8 cellular contexts compared by ENCODE assay signal in genomic region chr19:43668406-43669158, GRCh38. TPM values are rescaled to one million over a fixed set of nuclear protein-coding genes. Genes with fewer than 3 reads are reported as not detected.
DNase-seq lines count a peak whose midpoint lies in the region; ATAC-seq, FAIRE-seq and TF ChIP-seq lines count a peak whose summit lies in the region.

No MANE protein-coding gene starts in this region.

- peak overlapping the region; percentile 89 for H3K9ac ChIP-seq in fibroblast of lung (ENCODE audit: insufficient read depth, low read length)

- peaks cover 38% of the 10 kb centered on the region for H3K79me2 ChIP-seq in fibroblast of lung (ENCODE audit: control insufficient read depth, insufficient read depth, low read length)

- no peak overlapping the region for H2AFZ ChIP-seq in fibroblast of lung (ENCODE audit: low read length)

- no peak for TF ChIP-seq CTCF in fibroblast of lung (conservative IDR thresholded peaks at IDR 0.05 in 1 of 2, IDR thresholded peaks at IDR 0.05 in 1 of 2; ENCODE audit: low read depth in 1 of 2, low read length in 2 of 2)

- H4K20me1 ChIP-seq in fibroblast of lung (ENCODE audit: control insufficient read depth, extremely low read depth, insufficient read depth, low read length) = no peaks in the 10 kb centered on the region

- H3K9me3 ChIP-seq in fibroblast of lung (ENCODE audit: control insufficient read depth, insufficient read depth, low read depth, low read length) = no peaks in the 10 kb centered on the region
- H3K9me3 ChIP-seq in naive thymus-derived CD4-positive, alpha-beta T cell (ENCODE audit: control insufficient read depth in 2 of 3, low read length in 3 of 3) = no peaks in the 10 kb centered on the region

- no peaks in the 10 kb centered on the region for H3K27me3 ChIP-seq in fibroblast of lung (ENCODE audit: control insufficient read depth, insufficient read depth, low read length)
- no peaks in the 10 kb centered on the region for H3K27me3 ChIP-seq in naive thymus-derived CD4-positive, alpha-beta T cell (ENCODE audit: control insufficient read depth in 2 of 2, insufficient read depth in 2 of 2, low read length in 2 of 2)

- H3K27me3 Mint-ChIP-seq in activated T-helper 17 cell treated with anti-CD3 and anti-CD28 coated beads, Interleukin-2, amount 50 U/mL, for 72 hours = no peaks in the 10 kb centered on the region
- H3K27me3 Mint-ChIP-seq in naive thymus-derived CD4-positive, alpha-beta T cell = peaks cover 0 to 8% (median 0%) of the 10 kb centered on the region in 5 donors
- H3K27me3 Mint-ChIP-seq in stimulated activated memory B cell treated with anti-CD40 and anti-IgM and Interleukin-4, amounts not matched to agents 10 μg/mL and 1 μg/mL and 100 μg/mL, for 72 hours = peaks cover 41% of the 10 kb centered on the region

- peak overlapping the region; percentile 72 for H3K4me2 ChIP-seq in fibroblast of lung (ENCODE audit: extremely low read depth, insufficient read depth, low read length)

- DNase-seq in DMS153 treated with DMSO at 0.1 percent for 48 hours (lab: John Stamatoyannopoulos, UW; ENCODE audit: unreplicated experiment) (peak; percentile 100), RCC 7860 (ENCODE audit: low spot score) (peak; percentile 97), fibroblast of lung (ENCODE audit: low read depth in 2 of 2) (peak; percentile 98 to 100)
- DNase-seq in Jurkat, Clone E6-1 (ENCODE audit: low read depth, low spot score) = peak; percentile 99
- peak; percentile 82 to 98 (median 95) for DNase-seq in naive thymus-derived CD4-positive, alpha-beta T cell

- intact Hi-C loops in naive thymus-derived CD4-positive, alpha-beta T cell (cut with micrococcal nuclease) = loop anchor here (1.0 to 5.0 kb wide), 16 partner anchors 28 to 1102 kb away; partner anchors contain the start of genes IRGQ (in 2 of the 2), PHLDB3 (in 2 of the 2), SMG9 (in 2 of the 2) and ZNF576 (in 2 of the 2)

- CTCF ChIA-PET in naive thymus-derived CD4-positive, alpha-beta T cell (lab: Charles Lee) = interaction anchor here (0.5 to 1.9 kb wide), 8 partner anchors 35 to 170 kb away, joined by 3 to 6 read pairs (median 4); no protein-coding TSS in a partner anchor

- ATAC-seq in GM21717 (IDR thresholded peaks at IDR 0.05; ENCODE audit: unreplicated experiment) = peak; percentile 79
- ATAC-seq in activated T-helper 17 cell treated with anti-CD3 and anti-CD28 coated beads, Interleukin-2, amount 50 U/mL, for 72 hours (replicated peaks) = peak; percentile 87
- peak; percentile 90 for ATAC-seq in naive thymus-derived CD4-positive, alpha-beta T cell
- peak; percentile 90 for ATAC-seq in stimulated activated memory B cell treated with anti-CD40 and anti-IgM and Interleukin-4, amounts not matched to agents 10 μg/mL and 1 μg/mL and 100 μg/mL, for 72 hours

- H3K4me1 Mint-ChIP-seq in activated T-helper 17 cell treated with anti-CD3 and anti-CD28 coated beads, Interleukin-2, amount 50 U/mL, for 72 hours = peaks cover 36% of the 10 kb centered on the region
- H3K4me1 Mint-ChIP-seq in naive thymus-derived CD4-positive, alpha-beta T cell = peaks cover 37 to 55% (median 45%) of the 10 kb centered on the region in 7 donors
- peaks cover 38% of the 10 kb centered on the region for H3K4me1 Mint-ChIP-seq in stimulated activated memory B cell treated with anti-CD40 and anti-IgM and Interleukin-4, amounts not matched to agents 10 μg/mL and 1 μg/mL and 100 μg/mL, for 72 hours

- POLR2A ChIA-PET in naive thymus-derived CD4-positive, alpha-beta T cell (lab: Charles Lee) = interaction anchor here (0.5 to 1.7 kb wide), 14 partner anchors 19 to 267 kb away, joined by 3 to 10 read pairs (median 3); partner anchors contain the start of genes IRGQ, SMG9, ZNF45 and ZNF575

- H3K4me3 ChIP-seq in Jurkat, Clone E6-1 (ENCODE audit: low read length) = peak overlapping the region; percentile 59
- H3K4me3 ChIP-seq in fibroblast of lung (replicated peaks in 1 of 4; ENCODE audit: control extremely low read depth in 1 of 4, insufficient read depth in 1 of 4, low read depth in 3 of 4, low read length in 4 of 4) = peak overlapping the region; percentile 73 to 95 (median 92)
- peak overlapping the region; percentile 88 for H3K4me3 ChIP-seq in naive thymus-derived CD4-positive, alpha-beta T cell (ENCODE audit: low read length)

- peak overlapping the region; percentile 94 for H3K27ac ChIP-seq in fibroblast of lung (ENCODE audit: insufficient read depth, low read length)
- H3K27ac ChIP-seq in naive thymus-derived CD4-positive, alpha-beta T cell (ENCODE audit: low read depth, low read length) = peak overlapping the region; percentile 58

- FAIRE-seq in RCC 7860 (lab: Jason Lieb, UNC) = peak; percentile 90

- H3K9me3 Mint-ChIP-seq in activated T-helper 17 cell treated with anti-CD3 and anti-CD28 coated beads, Interleukin-2, amount 50 U/mL, for 72 hours = no peaks in the 10 kb centered on the region
- peaks cover 0 to 3% (median 0%) of the 10 kb centered on the region in 11 donors for H3K9me3 Mint-ChIP-seq in naive thymus-derived CD4-positive, alpha-beta T cell
- peaks cover 7% of the 10 kb centered on the region for H3K9me3 Mint-ChIP-seq in stimulated activated memory B cell treated with anti-CD40 and anti-IgM and Interleukin-4, amounts not matched to agents 10 μg/mL and 1 μg/mL and 100 μg/mL, for 72 hours

- peaks cover 25% of the 10 kb centered on the region for H3K36me3 ChIP-seq in fibroblast of lung (ENCODE audit: control insufficient read depth, insufficient read depth, low read length)
- no peaks in the 10 kb centered on the region for H3K36me3 ChIP-seq in naive thymus-derived CD4-positive, alpha-beta T cell (ENCODE audit: control insufficient read depth in 2 of 3, insufficient read depth in 3 of 3, low read length in 3 of 3)

- peaks cover 52% of the 10 kb centered on the region for H3K36me3 Mint-ChIP-seq in activated T-helper 17 cell treated with anti-CD3 and anti-CD28 coated beads, Interleukin-2, amount 50 U/mL, for 72 hours (ENCODE audit: low read depth)
- peaks cover 0 to 29% (median 5%) of the 10 kb centered on the region in 5 donors for H3K36me3 Mint-ChIP-seq in naive thymus-derived CD4-positive, alpha-beta T cell
- peaks cover 9% of the 10 kb centered on the region for H3K36me3 Mint-ChIP-seq in stimulated activated memory B cell treated with anti-CD40 and anti-IgM and Interleukin-4, amounts not matched to agents 10 μg/mL and 1 μg/mL and 100 μg/mL, for 72 hours

- H3K27ac Mint-ChIP-seq in activated T-helper 17 cell treated with anti-CD3 and anti-CD28 coated beads, Interleukin-2, amount 50 U/mL, for 72 hours = peak overlapping the region; percentile 78
- H3K27ac Mint-ChIP-seq in naive thymus-derived CD4-positive, alpha-beta T cell = peak overlapping the region; percentile 71 to 91 (median 86)
- H3K27ac Mint-ChIP-seq in stimulated activated memory B cell treated with anti-CD40 and anti-IgM and Interleukin-4, amounts not matched to agents 10 μg/mL and 1 μg/mL and 100 μg/mL, for 72 hours = peak overlapping the region; percentile 48

- peaks cover 8% of the 10 kb centered on the region for H3K4me1 ChIP-seq in fibroblast of lung (ENCODE audit: control insufficient read depth, extremely low read depth, insufficient read depth, low read length)
- peaks cover 16 to 27% of the 10 kb centered on the region in 2 donors for H3K4me1 ChIP-seq in naive thymus-derived CD4-positive, alpha-beta T cell (ENCODE audit: control insufficient read depth in 2 of 2, insufficient read depth in 2 of 2, low read length in 2 of 2)

- H3K4me3 Mint-ChIP-seq in activated T-helper 17 cell treated with anti-CD3 and anti-CD28 coated beads, Interleukin-2, amount 50 U/mL, for 72 hours = peak overlapping the region; percentile 87
- peak overlapping the region; percentile 84 to 93 (median 90) for H3K4me3 Mint-ChIP-seq in naive thymus-derived CD4-positive, alpha-beta T cell
- peak overlapping the region; percentile 81 for H3K4me3 Mint-ChIP-seq in stimulated activated memory B cell treated with anti-CD40 and anti-IgM and Interleukin-4, amounts not matched to agents 10 μg/mL and 1 μg/mL and 100 μg/mL, for 72 hours

RNA-seq across cellular contexts. Expression of gene PLAUR, which starts 1.4 kb away (rescaled TPM):
- 4.5 TPM for polyA plus RNA-seq in Jurkat, Clone E6-1 (2012; ENCODE audit: insufficient read depth, insufficient read length)
- total RNA-seq in activated T-helper 17 cell treated with anti-CD3 and anti-CD28 coated beads, Interleukin-2, amount 50 U/mL, for 72 hours = 10 to 100 TPM; 11.2 to 52.5 TPM
- total RNA-seq in fibroblast of lung = 31.1 and 48.1 TPM in 2 replicates
- 64.6 and 83.9 TPM in 2 replicates for polyA plus RNA-seq in fibroblast of lung
- 61.8 and 79.4 TPM in 2 replicates for polyA plus RNA-seq in fibroblast of lung (2012)
- polyA minus RNA-seq in fibroblast of lung (ENCODE audit: low replicate concordance) = 46.3 and 97.7 TPM in 2 replicates
- total RNA-seq in naive thymus-derived CD4-positive, alpha-beta T cell = 100 to 1,000 TPM in 1 of 5 experiments, 10 to 100 TPM in 2, 1 to 10 TPM in 2; 3.2 to 358 (median 14.4) TPM
- polyA plus RNA-seq in naive thymus-derived CD4-positive, alpha-beta T cell = 1 to 10 TPM in 1 of 2 donors, under 1 TPM in 1; 0.77 to 3.2 TPM

RNA-seq across cellular contexts. Expression of gene CADM4, which starts 28.9 kb away (rescaled TPM):
- 12.6 TPM for polyA plus RNA-seq in Jurkat, Clone E6-1 (2012; ENCODE audit: insufficient read depth, insufficient read length)
- total RNA-seq in activated T-helper 17 cell treated with anti-CD3 and anti-CD28 coated beads, Interleukin-2, amount 50 U/mL, for 72 hours = under 1 TPM; 0.22 to 0.61 TPM
- total RNA-seq in fibroblast of lung = 1.5 and 2.1 TPM in 2 replicates
- polyA plus RNA-seq in fibroblast of lung = 0.49 and 1.5 TPM in 2 replicates
- polyA plus RNA-seq in fibroblast of lung (2012) = 1.4 and 5.6 TPM in 2 replicates
- polyA minus RNA-seq in fibroblast of lung (ENCODE audit: low replicate concordance) = 1.6 and 2.6 TPM in 2 replicates
- under 1 TPM; 0.35 to 0.97 (median 0.51) TPM for total RNA-seq in naive thymus-derived CD4-positive, alpha-beta T cell
- 1 to 10 TPM in 1 of 2 donors, under 1 TPM in 1; 0.34 to 2.0 TPM for polyA plus RNA-seq in naive thymus-derived CD4-positive, alpha-beta T cell

RNA-seq across cellular contexts. Expression of gene IRGC, which starts 47.3 kb away (rescaled TPM):
- polyA plus RNA-seq in Jurkat, Clone E6-1 (2012; ENCODE audit: insufficient read depth, insufficient read length) = not detected
- not detected for total RNA-seq in activated T-helper 17 cell treated with anti-CD3 and anti-CD28 coated beads, Interleukin-2, amount 50 U/mL, for 72 hours
- not detected in 2 replicates for total RNA-seq in fibroblast of lung
- not detected in 2 replicates for polyA plus RNA-seq in fibroblast of lung
- polyA plus RNA-seq in fibroblast of lung (2012) = not detected in 2 replicates
- polyA minus RNA-seq in fibroblast of lung (ENCODE audit: low replicate concordance) = not detected in 2 replicates
- not detected for total RNA-seq in naive thymus-derived CD4-positive, alpha-beta T cell
- polyA plus RNA-seq in naive thymus-derived CD4-positive, alpha-beta T cell = not detected

RNA-seq across cellular contexts. Expression of gene ZNF428, which starts 49.2 kb away (rescaled TPM):
- polyA plus RNA-seq in Jurkat, Clone E6-1 (2012; ENCODE audit: insufficient read depth, insufficient read length) = 89.4 TPM
- 10 to 100 TPM; 12.9 to 27.6 TPM for total RNA-seq in activated T-helper 17 cell treated with anti-CD3 and anti-CD28 coated beads, Interleukin-2, amount 50 U/mL, for 72 hours
- 38.5 and 43.9 TPM in 2 replicates for total RNA-seq in fibroblast of lung
- 14.0 and 17.2 TPM in 2 replicates for polyA plus RNA-seq in fibroblast of lung
- 40.9 and 43.0 TPM in 2 replicates for polyA plus RNA-seq in fibroblast of lung (2012)
- 3.1 and 12.4 TPM in 2 replicates for polyA minus RNA-seq in fibroblast of lung (ENCODE audit: low replicate concordance)
- total RNA-seq in naive thymus-derived CD4-positive, alpha-beta T cell = 10 to 100 TPM; 21.7 to 29.1 (median 25.9) TPM
- polyA plus RNA-seq in naive thymus-derived CD4-positive, alpha-beta T cell = 10 to 100 TPM; 13.1 to 16.1 TPM

RNA-seq across cellular contexts. Expression of gene SRRM5, which starts 56.7 kb away (rescaled TPM):
- polyA plus RNA-seq in Jurkat, Clone E6-1 (2012; ENCODE audit: insufficient read depth, insufficient read length) = 0.57 TPM
- total RNA-seq in activated T-helper 17 cell treated with anti-CD3 and anti-CD28 coated beads, Interleukin-2, amount 50 U/mL, for 72 hours = 1 to 10 TPM in 1 of 2 donors, under 1 TPM in 1; 0.74 to 1.4 TPM
- total RNA-seq in fibroblast of lung = under 0.01 TPM in 1 of 2 replicates, not detected in the other
- polyA plus RNA-seq in fibroblast of lung = 0.03 and 0.06 TPM in 2 replicates
- 0.07 and 0.10 TPM in 2 replicates for polyA plus RNA-seq in fibroblast of lung (2012)
- not detected in 2 replicates for polyA minus RNA-seq in fibroblast of lung (ENCODE audit: low replicate concordance)
- 1 to 10 TPM in 3 of 5 experiments, under 1 TPM in 2; 0.56 to 1.7 (median 1.1) TPM for total RNA-seq in naive thymus-derived CD4-positive, alpha-beta T cell
- polyA plus RNA-seq in naive thymus-derived CD4-positive, alpha-beta T cell = 1 to 10 TPM in 1 of 2 donors, under 1 TPM in 1; 0.97 to 1.3 TPM

Comparison
In these comparisons a context has a peak if more than half of its experiments do, and no peak if none do; other contexts are left out.
1. Peak in every context shown above with its lines: DNase-seq, ATAC-seq, H3K4me3 ChIP-seq and H3K27ac ChIP-seq.